In the genomic region with DNA sequence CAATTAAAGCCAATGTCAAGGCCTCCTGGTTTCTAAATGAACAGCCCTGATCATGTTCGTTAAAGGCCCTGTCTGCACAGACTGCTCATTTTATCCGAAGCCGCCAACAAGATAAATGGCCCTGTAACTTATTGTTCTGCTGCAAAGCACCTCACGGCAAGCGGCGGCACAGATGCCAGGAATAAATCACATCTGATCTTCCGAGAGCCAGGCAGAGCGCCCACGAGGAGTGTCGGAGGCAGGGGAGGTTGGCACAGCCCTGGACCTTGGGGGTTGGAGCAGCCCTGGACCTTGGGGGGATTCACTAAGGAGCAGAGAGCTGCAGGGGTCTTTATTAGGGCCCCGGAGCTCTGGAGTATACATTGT, we compare ENCODE assay signal across 19 cellular contexts.
A peak's percentile ranks its signal among the peaks of the same experiment; 100 is the strongest.
DNase-seq lines count a peak whose midpoint lies in the region; ATAC-seq and TF ChIP-seq lines count a peak whose summit lies in the region.
"Had no signal": no experiment of that assay in that cellular context is flagged by ENCODE, and none has a peak within 500 bp of the region (broad histone marks: within the 10 kb centered on the region; RNA-seq: fewer than 3 reads in every experiment).

No MANE protein-coding gene starts in this region.

- WGBS in gastroesophageal sphincter (ENCODE audit: low coverage in 1 of 2), 2 donors, result 53 to 78% methylated on average over 8 to 9 of the region's 11 CpGs
- 93 to 94% methylated on average over 11 of the region's 11 CpGs for WGBS in sigmoid colon, 2 donors

- no TSS peak for BruUV-seq in OCI-LY7 (replicated peaks; lab: Mats Ljungman, UMichigan)

- H3K36me3 ChIP-seq in gastroesophageal sphincter, result no peaks in the 10 kb centered on the region
- H3K36me3 ChIP-seq in sigmoid colon, result no peaks in the 10 kb centered on the region
- no peaks in the 10 kb centered on the region for H3K36me3 ChIP-seq in OCI-LY7 (ENCODE audit: insufficient read depth, low read length)
- H3K36me3 ChIP-seq in H7 (replicated peaks; ENCODE audit: control insufficient read depth, insufficient read depth, low read length), result no peaks in the 10 kb centered on the region
- H3K36me3 ChIP-seq: adrenal gland had no signal

- no peak overlapping the region for H3K4me3 ChIP-seq in gastroesophageal sphincter
- no peak overlapping the region for H3K4me3 ChIP-seq in sigmoid colon
- H3K4me3 ChIP-seq in OCI-LY7 (ENCODE audit: low read depth, low read length, poor library complexity, severe bottlenecking), result no peak overlapping the region
- no peak overlapping the region for H3K4me3 ChIP-seq in H7 (ENCODE audit: insufficient read depth, low read depth, low read length)
- H3K4me3 ChIP-seq: adrenal gland, mucosa of descending colon had no signal

- no peaks in the 10 kb centered on the region for H3K9me3 ChIP-seq in gastroesophageal sphincter
- H3K9me3 ChIP-seq in sigmoid colon, result no peaks in the 10 kb centered on the region
- H3K9me3 ChIP-seq in OCI-LY7 (ENCODE audit: low read length), result no peaks in the 10 kb centered on the region
- H3K9me3 ChIP-seq: adrenal gland, mucosa of descending colon had no signal

- no peaks in the 10 kb centered on the region for H3K79me2 ChIP-seq in OCI-LY7 (ENCODE audit: insufficient read depth, low read depth, low read length)

- H3K4me3 Mint-ChIP-seq in CD14-positive monocyte, result no peak overlapping the region
- H3K4me3 Mint-ChIP-seq: activated CD8-positive, alpha-beta T cell treated with anti-CD3 and anti-CD28 coated beads, Interleukin-2, amount 10 ng/mL, durations not matched to agents 7 days and 5 days; CD4-positive, CD25-positive, alpha-beta regulatory T cell; H9; T-cell had no signal

- no peaks in the 10 kb centered on the region for H3K27me3 ChIP-seq in gastroesophageal sphincter
- no peaks in the 10 kb centered on the region for H3K27me3 ChIP-seq in sigmoid colon
- H3K27me3 ChIP-seq in H7 (ENCODE audit: control insufficient read depth, insufficient read depth, low read length), result no peaks in the 10 kb centered on the region
- H3K27me3 ChIP-seq: adrenal gland had no signal

- POLR2A ChIA-PET in OCI-LY7 (lab: Charles Lee), result no interaction called here

- H3K4me2 ChIP-seq in OCI-LY7 (ENCODE audit: low read length), result no peak overlapping the region

- TF ChIP-seq POLR2A in gastroesophageal sphincter (IDR thresholded peaks at IDR 0.05) (no peak), sigmoid colon (IDR thresholded peaks at IDR 0.05) (no peak)

- peak overlapping the region; percentile 88 to 97 (median 94) for H3K27ac ChIP-seq in gastroesophageal sphincter
- peak overlapping the region; percentile 87 to 97 (median 93) for H3K27ac ChIP-seq in sigmoid colon
- no peak overlapping the region for H3K27ac ChIP-seq in OCI-LY7 (ENCODE audit: low read depth, low read length, poor library complexity, severe bottlenecking)

- H3K27ac Mint-ChIP-seq in CD14-positive monocyte, result peak overlapping the region in 5 of 7 donors; percentile 35 to 91 (median 68)
- H3K27ac Mint-ChIP-seq: activated CD8-positive, alpha-beta T cell treated with anti-CD3 and anti-CD28 coated beads, Interleukin-2, amount 10 ng/mL, durations not matched to agents 7 days and 5 days; CD4-positive, CD25-positive, alpha-beta regulatory T cell; H9; T-cell had no signal

- H3K9me3 Mint-ChIP-seq in CD14-positive monocyte, result peaks cover 6 to 17% (median 10%) of the 10 kb centered on the region in 7 donors
- H3K9me3 Mint-ChIP-seq: T-cell had no signal

- H2AFZ ChIP-seq in OCI-LY7 (ENCODE audit: low read length), result no peak overlapping the region

- TF ChIP-seq CTCF in CD14-positive monocyte (IDR thresholded peaks at IDR 0.05) (no peak), gastroesophageal sphincter (IDR thresholded peaks at IDR 0.05) (no peak), sigmoid colon (IDR thresholded peaks at IDR 0.05) (no peak), OCI-LY7 (conservative IDR thresholded peaks at IDR 0.05; ENCODE audit: low read length) (no peak)

- intact Hi-C loops in CD14-positive monocyte (cut with micrococcal nuclease), result no loop called here
- intact Hi-C loops in sigmoid colon (cut with DNase I), result no loop called here
- intact Hi-C loops in OCI-LY7 (cut with micrococcal nuclease; ENCODE audit: unreplicated experiment), result loop anchor here (5.0 kb wide), 1 partner anchor 716 kb away; no protein-coding TSS in a partner anchor

- CTCF ChIA-PET in OCI-LY7 (lab: Charles Lee; ENCODE audit: unreplicated experiment), result no interaction called here

- H3K4me1 ChIP-seq in gastroesophageal sphincter (peaks cover 17 to 84% (median 19%) of the 10 kb centered on the region in 3 donors), sigmoid colon (peaks cover 0 to 60% (median 51%) of the 10 kb centered on the region in 4 donors), OCI-LY7 (ENCODE audit: insufficient read depth, low read length, poor library complexity, severe bottlenecking) (no peaks in the 10 kb centered on the region)

- no peaks in the 10 kb centered on the region for H4K20me1 ChIP-seq in OCI-LY7 (ENCODE audit: insufficient read depth, low read length)

- TF ChIP-seq EP300 in gastroesophageal sphincter (IDR thresholded peaks at IDR 0.05) (no peak), sigmoid colon (IDR thresholded peaks at IDR 0.05) (peak in 3 of 4 donors; percentile 14 to 79 (median 66))

- H3K36me3 Mint-ChIP-seq in CD14-positive monocyte, result peaks cover 7 to 18% of the 10 kb centered on the region in 2 donors
- H3K36me3 Mint-ChIP-seq: CD4-positive, CD25-positive, alpha-beta regulatory T cell; T-cell had no signal

- ATAC-seq in gastroesophageal sphincter, result no peak
- ATAC-seq: activated CD4-positive, CD25-positive, alpha-beta regulatory T cell treated with anti-CD3 and anti-CD28 coated beads, Interleukin-2, amount 50 U/mL, for 24 hours; activated CD8-positive, alpha-beta T cell treated with anti-CD3 and anti-CD28 coated beads, Interleukin-2, amount 10 ng/mL, durations not matched to agents 7 days and 5 days; mucosa of descending colon; T-cell had no signal

- no peaks in the 10 kb centered on the region for H3K9me2 ChIP-seq in OCI-LY7 (ENCODE audit: insufficient read depth, low read length)

- no peak for DNase-seq in CD14-positive monocyte (ENCODE audit: low spot score)
- DNase-seq in NCI-H446 treated with DMSO at 0.1 percent for 48 hours (lab: John Stamatoyannopoulos, UW), result peak; percentile 81
- peak; percentile 88 for DNase-seq in sigmoid colon
- no peak for DNase-seq in OCI-LY7 (ENCODE audit: low spot score)
- DNase-seq in H7, result no peak
- no peak for DNase-seq in putamen (ENCODE audit: low spot score)
- DNase-seq: activated CD8-positive, alpha-beta T cell treated with anti-CD3 and anti-CD28 coated beads, Interleukin-2, amount 10 ng/mL, durations not matched to agents 7 days and 5 days; CD4-positive, CD25-positive, alpha-beta regulatory T cell; DMS153; H9; mucosa of descending colon; NCI-H1417 treated with DMSO at 0.1 percent for 48 hours; NCI-H2107; NCI-H526 treated with DMSO at 0.1 percent for 48 hours; PC-3; T-cell had no signal

- peaks cover 2 to 5% (median 2%) of the 10 kb centered on the region in 3 donors for H3K27me3 Mint-ChIP-seq in CD14-positive monocyte (ENCODE audit: low read depth in 3 of 3)

- peaks cover 90% of the 10 kb centered on the region for H3K4me1 Mint-ChIP-seq in CD14-positive monocyte

Comparison
In these comparisons a context has a peak if more than half of its experiments do, and no peak if none do; other contexts are left out.
1. DNase-seq: peak in NCI-H446 treated with DMSO at 0.1 percent for 48 hours (single experiment) and sigmoid colon (single experiment); none in CD14-positive monocyte (single experiment), OCI-LY7 (single experiment), H7 (single experiment) and putamen (single experiment).